Comparison of ENCODE assay signal across 8 cellular contexts in genomic region chr3:58305882-58306661, GRCh38.
A peak's percentile ranks its signal among the peaks of the same experiment; 100 is the strongest.
DNase-seq lines count a peak whose midpoint lies in the region; ATAC-seq and FAIRE-seq lines count a peak whose summit lies in the region.

Gene HTD2 (plus strand): TSS chr3:58306520. CDS start chr3:58317614, 11,094 bp downstream.
Gene RPP14 (plus strand): TSS chr3:58306245. CDS start chr3:58310330, 4,085 bp downstream.

- peak; percentile 92 to 100 (median 98) for DNase-seq in C1 segment of cervical spinal cord (lab: John Stamatoyannopoulos, UW)
- peak; percentile 83 for DNase-seq in GM19240 (ENCODE audit: insufficient read length, low spot score)
- peak; percentile 78 for DNase-seq in NCI-H524 treated with DMSO at 0.1 percent for 48 hours (lab: John Stamatoyannopoulos, UW)
- peak; percentile 99 for DNase-seq in activated CD4-positive, alpha-beta T cell treated with anti-CD3 and anti-CD28 coated beads for 48 hours
- peak; percentile 97 for DNase-seq in kidney tubule cell (ENCODE audit: low spot score)
- DNase-seq in stimulated activated CD4-positive, alpha-beta T cell treated with anti-CD3 and anti-CD28 coated beads, Interleukin-1b, Interleukin-23, amount 100 ng/mL, for 24 hours (ENCODE audit: low read depth in 4 of 4, low spot score in 1 of 4): peak; percentile 98 to 99 (median 99)

- peak; percentile 88 for ATAC-seq in HG03460 (IDR thresholded peaks at IDR 0.05; ENCODE audit: unreplicated experiment)

- FAIRE-seq in colon (lab: Jason Lieb, UNC): peak; percentile 21

Comparison
In these comparisons a context has a peak if more than half of its experiments do, and no peak if none do; other contexts are left out.
1. Peak in every context shown above with its lines: DNase-seq and ATAC-seq.